ENCODE assay signal across 8 cellular contexts in genomic region chr17:46253722-46254121, GRCh38. TPM values are rescaled to one million over a fixed set of nuclear protein-coding genes. Genes with fewer than 3 reads are reported as not detected.
DNase-seq lines count a peak whose midpoint lies in the region; ATAC-seq, FAIRE-seq and TF ChIP-seq lines count a peak whose summit lies in the region.
"Not testable (repeated sequence)": the region's sequence is repeated elsewhere in the genome, so short reads cannot be mapped to it uniquely, and the experiment has no call there.

No MANE protein-coding gene starts in this region.

- ATAC-seq in body of pancreas (peak; percentile 74), left ventricle myocardium superior (peak; percentile 59)
- peak; percentile 98 for ATAC-seq in stimulated activated naive CD8-positive, alpha-beta T cell treated with anti-CD3 and anti-CD28 coated beads, Interleukin-15, amount 100 ng/mL, for 72 hours

- H3K9me3 ChIP-seq in OCI-LY3 (ENCODE audit: insufficient read depth, low read length); body of pancreas: not testable (repeated sequence)

- H3K4me1 Mint-ChIP-seq in activated CD4-positive, alpha-beta T cell treated with anti-CD3 and anti-CD28 coated beads, Interleukin-2, amount 10 ng/mL, durations not matched to agents 7 days and 5 days; progenitor cell of endocrine pancreas (ENCODE audit: low read depth); stimulated activated naive CD8-positive, alpha-beta T cell treated with anti-CD3 and anti-CD28 coated beads, Interleukin-15, amount 100 ng/mL, for 72 hours: not testable (repeated sequence)

- POLR2A ChIA-PET in activated CD4-positive, alpha-beta T cell treated with anti-CD3 and anti-CD28 coated beads, Interleukin-2, amount 10 ng/mL, durations not matched to agents 7 days and 5 days (lab: Charles Lee), result not testable (repeated sequence)

- not testable (repeated sequence) for H3K27ac Mint-ChIP-seq in activated CD4-positive, alpha-beta T cell treated with anti-CD3 and anti-CD28 coated beads, Interleukin-2, amount 10 ng/mL, durations not matched to agents 7 days and 5 days; progenitor cell of endocrine pancreas; stimulated activated naive CD8-positive, alpha-beta T cell treated with anti-CD3 and anti-CD28 coated beads, Interleukin-15, amount 100 ng/mL, for 72 hours

- H3K79me2 ChIP-seq in OCI-LY3 (ENCODE audit: low read length), result not testable (repeated sequence)

- peak; percentile 93 for DNase-seq in DMS53 (lab: John Stamatoyannopoulos, UW)
- not testable (repeated sequence) for DNase-seq in HTR-8/SVneo (ENCODE audit: insufficient read length, low spot score)
- DNase-seq in activated CD4-positive, alpha-beta T cell treated with anti-CD3 and anti-CD28 coated beads, Interleukin-2, amount 10 ng/mL, durations not matched to agents 7 days and 5 days, result peak; percentile 73
- DNase-seq in body of pancreas, result peak; percentile 23 to 68 (median 52)
- peak; percentile 65 for DNase-seq in left ventricle myocardium superior
- peak; percentile 52 for DNase-seq in progenitor cell of endocrine pancreas (ENCODE audit: low spot score, unreplicated experiment)
- DNase-seq in stimulated activated naive CD8-positive, alpha-beta T cell treated with anti-CD3 and anti-CD28 coated beads, Interleukin-15, amount 100 ng/mL, for 72 hours, result peak; percentile 83 to 85

- not testable (repeated sequence) for H3K4me2 ChIP-seq in OCI-LY3 (ENCODE audit: low read length)

- not testable (repeated sequence) for H3K36me3 Mint-ChIP-seq in activated CD4-positive, alpha-beta T cell treated with anti-CD3 and anti-CD28 coated beads, Interleukin-2, amount 10 ng/mL, durations not matched to agents 7 days and 5 days (ENCODE audit: low read depth); progenitor cell of endocrine pancreas (ENCODE audit: insufficient read depth)

- H3K4me3 Mint-ChIP-seq in activated CD4-positive, alpha-beta T cell treated with anti-CD3 and anti-CD28 coated beads, Interleukin-2, amount 10 ng/mL, durations not matched to agents 7 days and 5 days; progenitor cell of endocrine pancreas (ENCODE audit: low read depth); stimulated activated naive CD8-positive, alpha-beta T cell treated with anti-CD3 and anti-CD28 coated beads, Interleukin-15, amount 100 ng/mL, for 72 hours: not testable (repeated sequence)

- H3K36me3 ChIP-seq in OCI-LY3 (replicated peaks; ENCODE audit: low read depth, low read length); body of pancreas (replicated peaks in 1 of 2; ENCODE audit: insufficient read depth in 1 of 2, low read depth in 2 of 2): not testable (repeated sequence)

- WGBS in body of pancreas, 2 donors, result 17 to 30% methylated on average over 5 to 6 of the region's 8 CpGs

- H3K9ac ChIP-seq in OCI-LY3 (ENCODE audit: low read length), result not testable (repeated sequence)

- H3K27me3 Mint-ChIP-seq in activated CD4-positive, alpha-beta T cell treated with anti-CD3 and anti-CD28 coated beads, Interleukin-2, amount 10 ng/mL, durations not matched to agents 7 days and 5 days, result peaks cover 12% of the 10 kb centered on the region
- not testable (repeated sequence) for H3K27me3 Mint-ChIP-seq in progenitor cell of endocrine pancreas; stimulated activated naive CD8-positive, alpha-beta T cell treated with anti-CD3 and anti-CD28 coated beads, Interleukin-15, amount 100 ng/mL, for 72 hours

- not testable (repeated sequence) for H3K4me1 ChIP-seq in OCI-LY3 (ENCODE audit: low read length); body of pancreas

- CTCF ChIA-PET in activated CD4-positive, alpha-beta T cell treated with anti-CD3 and anti-CD28 coated beads, Interleukin-2, amount 10 ng/mL, durations not matched to agents 7 days and 5 days (lab: Charles Lee), result interaction anchor here (1.2 kb wide), 1 partner anchor 9 kb away, joined by 4 read pairs; no protein-coding TSS in a partner anchor

- H3K4me3 ChIP-seq in OCI-LY3 (ENCODE audit: low read length); body of pancreas: not testable (repeated sequence)

- intact Hi-C loops in body of pancreas (cut with DNase I); left ventricle myocardium superior (cut with micrococcal nuclease): not testable (repeated sequence)

- TF ChIP-seq CTCF in OCI-LY3 (IDR thresholded peaks at IDR 0.05; ENCODE audit: low read depth, low read length) (peak; percentile 49), body of pancreas (IDR thresholded peaks at IDR 0.05) (peak; percentile 30 to 61 (median 53)), progenitor cell of endocrine pancreas (IDR thresholded peaks at IDR 0.05; ENCODE audit: unreplicated experiment) (peak; percentile 56)

- H3K9me3 Mint-ChIP-seq in activated CD4-positive, alpha-beta T cell treated with anti-CD3 and anti-CD28 coated beads, Interleukin-2, amount 10 ng/mL, durations not matched to agents 7 days and 5 days; progenitor cell of endocrine pancreas (ENCODE audit: low read depth); stimulated activated naive CD8-positive, alpha-beta T cell treated with anti-CD3 and anti-CD28 coated beads, Interleukin-15, amount 100 ng/mL, for 72 hours: not testable (repeated sequence)

- H4K20me1 ChIP-seq in OCI-LY3 (ENCODE audit: insufficient read depth, low read length), result not testable (repeated sequence)

- not testable (repeated sequence) for H2AFZ ChIP-seq in OCI-LY3 (ENCODE audit: low read depth, low read length)

- H3K27me3 ChIP-seq in OCI-LY3 (ENCODE audit: low read depth, low read length); body of pancreas: not testable (repeated sequence)

- H3K27ac ChIP-seq in OCI-LY3 (ENCODE audit: low read length); body of pancreas: not testable (repeated sequence)

- TF ChIP-seq POLR2A in body of pancreas (IDR thresholded peaks at IDR 0.05), result not testable (repeated sequence)

- peak; percentile 76 for FAIRE-seq in HTR-8/SVneo (lab: Jason Lieb, UNC)

RNA-seq across cellular contexts. Expression of gene LRRC37A, which starts 41.2 kb away (rescaled TPM):
- 1 to 10 TPM; 1.5 to 2.1 TPM for total RNA-seq in activated CD4-positive, alpha-beta T cell treated with anti-CD3 and anti-CD28 coated beads, Interleukin-2, amount 10 ng/mL, durations not matched to agents 7 days and 5 days
- total RNA-seq in body of pancreas, result under 1 TPM; 0.78 to 0.99 TPM
- 1.5 TPM for total RNA-seq in left ventricle myocardium superior
- total RNA-seq in progenitor cell of endocrine pancreas, result 6.8 TPM in 2 replicates
